17 cellular contexts compared by ENCODE assay signal in the genomic region with DNA sequence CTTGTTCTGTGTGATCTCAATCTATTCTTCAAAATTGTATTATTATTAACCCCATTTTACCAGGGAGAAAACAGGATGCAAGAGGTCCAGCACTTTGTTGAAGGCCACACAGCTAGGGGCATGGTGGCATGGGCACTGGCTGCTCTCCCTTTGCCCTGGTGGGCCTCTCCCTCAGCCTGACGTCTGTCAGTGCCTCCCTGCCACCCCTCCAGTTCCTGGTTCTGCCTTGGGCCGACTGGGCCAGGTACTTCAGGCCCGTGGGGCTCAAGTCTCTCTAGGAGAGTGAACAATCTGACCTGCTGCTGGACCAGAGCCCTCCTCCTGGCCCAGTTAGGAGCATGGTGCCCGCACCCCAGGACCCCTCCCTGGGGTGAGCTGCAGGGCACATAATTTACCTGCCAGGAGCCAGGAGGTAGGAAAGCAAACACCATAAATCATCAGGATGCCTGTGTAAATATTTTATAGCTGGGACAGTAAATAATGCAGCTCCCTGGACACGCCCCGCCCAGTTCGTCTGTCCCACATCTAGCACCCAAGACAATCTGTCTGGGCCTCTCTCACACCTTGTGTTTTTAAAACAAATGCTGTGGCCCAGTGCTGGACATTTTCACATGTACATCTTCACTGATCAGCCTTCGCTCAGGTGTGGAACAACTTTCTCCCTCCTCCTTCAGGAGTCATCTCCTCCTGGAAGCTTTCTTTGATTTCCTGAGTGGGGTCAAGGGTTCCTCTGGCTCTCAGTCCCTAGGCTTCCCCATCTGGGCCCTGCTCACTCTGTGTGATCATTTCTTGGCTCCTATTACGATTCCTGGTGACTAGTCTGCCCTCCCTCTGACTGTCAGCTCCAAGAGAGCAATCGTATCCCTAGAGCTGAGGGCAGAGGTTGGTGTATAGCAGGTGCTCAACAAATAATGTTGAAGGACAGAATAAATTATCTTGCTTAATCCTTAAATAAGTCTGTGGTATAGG. TPM values are rescaled to one million over a fixed set of nuclear protein-coding genes. Genes with fewer than 3 reads are reported as not detected.
A peak's percentile ranks its signal among the peaks of the same experiment; 100 is the strongest.
DNase-seq lines count a peak whose midpoint lies in the region; ATAC-seq and TF ChIP-seq lines count a peak whose summit lies in the region.
"Had no signal": no experiment of that assay in that cellular context is flagged by ENCODE, and none has a peak within 500 bp of the region (broad histone marks: within the 10 kb centered on the region; RNA-seq: fewer than 3 reads in every experiment).

No MANE protein-coding gene starts in this region.

- peak overlapping the region; percentile 79 for H3K27ac ChIP-seq in PC-3 (ENCODE audit: low read length)
- H3K27ac ChIP-seq in upper lobe of left lung: peak overlapping the region in 3 of 4 donors; percentile 28 to 75 (median 62)
- H3K27ac ChIP-seq in CD8-positive, alpha-beta T cell (ENCODE audit: low read depth, low read length): no peak overlapping the region
- H3K27ac ChIP-seq: cardiac muscle cell, tibial artery had no signal

- peak overlapping the region; percentile 31; the same call in 1 of the 2 replicates for H3K4me3 ChIP-seq in PC-3 (ENCODE audit: low read length)
- no peak overlapping the region for H3K4me3 ChIP-seq in mucosa of descending colon
- no peak overlapping the region for H3K4me3 ChIP-seq in upper lobe of left lung
- no peak overlapping the region for H3K4me3 ChIP-seq in CD8-positive, alpha-beta T cell (ENCODE audit: low read depth, low read length)
- H3K4me3 ChIP-seq: cardiac muscle cell, tibial artery had no signal

- H3K9me3 ChIP-seq in PC-3 (ENCODE audit: low read length) (no peaks in the 10 kb centered on the region), mucosa of descending colon (no peaks in the 10 kb centered on the region), upper lobe of left lung (no peaks in the 10 kb centered on the region)
- no peaks in the 10 kb centered on the region for H3K9me3 ChIP-seq in CD8-positive, alpha-beta T cell (ENCODE audit: low read length)
- H3K9me3 ChIP-seq: tibial artery had no signal

- DNase-seq in NCI-H748 (lab: John Stamatoyannopoulos, UW; ENCODE audit: unreplicated experiment) (peak; percentile 43), NCI-H748 treated with DMSO at 0.1 percent for 48 hours (lab: John Stamatoyannopoulos, UW) (no peak), PC-3 (peak; percentile 85), mucosa of descending colon (peak; percentile 80 to 86 (median 85)), upper lobe of left lung (peak in 1 of 2 donors; percentile 36)
- DNase-seq in activated naive CD4-positive, alpha-beta T cell treated with anti-CD3 and anti-CD28 coated beads, Interleukin-2, amount 10 ng/mL, durations not matched to agents 7 days and 5 days: no peak
- no peak for DNase-seq in CD8-positive, alpha-beta T cell
- DNase-seq: activated naive CD8-positive, alpha-beta T cell treated with anti-CD3 and anti-CD28 coated beads, Interleukin-2, amount 50 U/mL, for 24 hours; effector memory CD4-positive, alpha-beta T cell; Kasumi-1; NCI-H1694; NCI-H446 treated with DMSO at 0.1 percent for 48 hours; tibial artery had no signal

- H3K4me1 ChIP-seq in PC-3 (ENCODE audit: insufficient read depth, low read length) (peaks cover 60% of the 10 kb centered on the region), mucosa of descending colon (ENCODE audit: low read depth) (peaks cover 51% of the 10 kb centered on the region), upper lobe of left lung (peaks cover 7 to 62% (median 30%) of the 10 kb centered on the region in 4 donors)
- H3K4me1 ChIP-seq in CD8-positive, alpha-beta T cell (ENCODE audit: insufficient read depth, low read length): no peaks in the 10 kb centered on the region

- no peaks in the 10 kb centered on the region for H3K9me3 Mint-ChIP-seq in activated naive CD4-positive, alpha-beta T cell treated with anti-CD3 and anti-CD28 coated beads, Interleukin-2, amount 10 ng/mL, durations not matched to agents 7 days and 5 days
- H3K9me3 Mint-ChIP-seq in CD8-positive, alpha-beta T cell: no peaks in the 10 kb centered on the region
- H3K9me3 Mint-ChIP-seq: activated naive CD8-positive, alpha-beta T cell treated with anti-CD3 and anti-CD28 coated beads, Interleukin-2, amount 50 U/mL, for 24 hours; activated T-helper 1 cell treated with anti-CD3 and anti-CD28 coated beads, Interleukin-12 subunit alpha, Interleukin-12 subunit beta, Interleukin-2, Interleukin-4 antibody, amounts not matched to agents 30 ng/mL and 10 ng/mL and 1 ng/mL, durations not matched to agents 14 hours and 24 hours and 36 hours; CD14-positive monocyte had no signal

- POLR2A ChIA-PET in PC-3 (lab: Charles Lee; ENCODE audit: unreplicated experiment): interaction anchor here (0.9 kb wide), 1 partner anchor 16 kb away, joined by 4 read pairs; a partner anchor contains a TSS
- POLR2A ChIA-PET in CD8-positive, alpha-beta T cell (lab: Charles Lee): no interaction called here

- no peaks in the 10 kb centered on the region for H3K4me1 Mint-ChIP-seq in activated naive CD4-positive, alpha-beta T cell treated with anti-CD3 and anti-CD28 coated beads, Interleukin-2, amount 10 ng/mL, durations not matched to agents 7 days and 5 days
- H3K4me1 Mint-ChIP-seq in CD8-positive, alpha-beta T cell (ENCODE audit: low read depth): no peaks in the 10 kb centered on the region
- H3K4me1 Mint-ChIP-seq: activated naive CD8-positive, alpha-beta T cell treated with anti-CD3 and anti-CD28 coated beads, Interleukin-2, amount 50 U/mL, for 24 hours had no signal

- ATAC-seq in PC-3: peak; percentile 71
- peak; percentile 78 for ATAC-seq in mucosa of descending colon
- ATAC-seq in upper lobe of left lung (ENCODE audit: low FRiP score in 2 of 2): no peak
- no peak for ATAC-seq in CD8-positive, alpha-beta T cell
- ATAC-seq in HG03175 (IDR thresholded peaks at IDR 0.05; ENCODE audit: unreplicated experiment): no peak
- ATAC-seq: activated naive CD8-positive, alpha-beta T cell treated with anti-CD3 and anti-CD28 coated beads, Interleukin-2, amount 50 U/mL, for 24 hours had no signal

- no peak overlapping the region for H3K4me3 Mint-ChIP-seq in activated naive CD4-positive, alpha-beta T cell treated with anti-CD3 and anti-CD28 coated beads, Interleukin-2, amount 10 ng/mL, durations not matched to agents 7 days and 5 days
- no peak overlapping the region for H3K4me3 Mint-ChIP-seq in CD8-positive, alpha-beta T cell
- H3K4me3 Mint-ChIP-seq: activated naive CD8-positive, alpha-beta T cell treated with anti-CD3 and anti-CD28 coated beads, Interleukin-2, amount 50 U/mL, for 24 hours; activated T-helper 1 cell treated with anti-CD3 and anti-CD28 coated beads, Interleukin-12 subunit alpha, Interleukin-12 subunit beta, Interleukin-2, Interleukin-4 antibody, amounts not matched to agents 30 ng/mL and 10 ng/mL and 1 ng/mL, durations not matched to agents 14 hours and 24 hours and 36 hours; CD14-positive monocyte had no signal

- peak overlapping the region; percentile 27; the same call in 1 of the 2 replicates for H2AFZ ChIP-seq in PC-3 (ENCODE audit: low read length)

- H3K27ac Mint-ChIP-seq in activated naive CD4-positive, alpha-beta T cell treated with anti-CD3 and anti-CD28 coated beads, Interleukin-2, amount 10 ng/mL, durations not matched to agents 7 days and 5 days: no peak overlapping the region
- no peak overlapping the region for H3K27ac Mint-ChIP-seq in CD8-positive, alpha-beta T cell
- H3K27ac Mint-ChIP-seq: activated naive CD8-positive, alpha-beta T cell treated with anti-CD3 and anti-CD28 coated beads, Interleukin-2, amount 50 U/mL, for 24 hours; activated T-helper 1 cell treated with anti-CD3 and anti-CD28 coated beads, Interleukin-12 subunit alpha, Interleukin-12 subunit beta, Interleukin-2, Interleukin-4 antibody, amounts not matched to agents 30 ng/mL and 10 ng/mL and 1 ng/mL, durations not matched to agents 14 hours and 24 hours and 36 hours had no signal

- peak overlapping the region; percentile 29 for H3K9ac ChIP-seq in PC-3 (ENCODE audit: low read length)

- H3K36me3 ChIP-seq in PC-3 (ENCODE audit: low read depth, low read length) (no peaks in the 10 kb centered on the region), mucosa of descending colon (ENCODE audit: low read depth) (no peaks in the 10 kb centered on the region), upper lobe of left lung (no peaks in the 10 kb centered on the region)
- no peaks in the 10 kb centered on the region for H3K36me3 ChIP-seq in CD8-positive, alpha-beta T cell (ENCODE audit: insufficient read depth, low read length)
- H3K36me3 ChIP-seq: cardiac muscle cell, tibial artery had no signal

- H4K20me1 ChIP-seq in PC-3 (ENCODE audit: low read length): no peaks in the 10 kb centered on the region

- no peaks in the 10 kb centered on the region for H3F3A ChIP-seq in PC-3 (ENCODE audit: low read length, unreplicated experiment)

- H3K4me2 ChIP-seq in PC-3 (ENCODE audit: low read length): peak overlapping the region; percentile 77

- H3K36me3 Mint-ChIP-seq in activated naive CD4-positive, alpha-beta T cell treated with anti-CD3 and anti-CD28 coated beads, Interleukin-2, amount 10 ng/mL, durations not matched to agents 7 days and 5 days: no peaks in the 10 kb centered on the region
- no peaks in the 10 kb centered on the region for H3K36me3 Mint-ChIP-seq in CD8-positive, alpha-beta T cell

- WGBS in upper lobe of left lung, 2 donors: 61 to 70% methylated on average over 8 to 10 of the region's 10 CpGs

- intact Hi-C loops in PC-3 (cut with micrococcal nuclease): loop anchor here (1.0 to 2.0 kb wide), 2 partner anchors 11 to 15 kb away; a partner anchor contains a TSS
- intact Hi-C loops in mucosa of descending colon (cut with DNase I, micrococcal nuclease): no loop called here
- intact Hi-C loops in CD8-positive, alpha-beta T cell (cut with DNase I, micrococcal nuclease): no loop called here

- no peak for TF ChIP-seq CTCF in PC-3 (conservative IDR thresholded peaks at IDR 0.05; ENCODE audit: low read depth, low read length)
- no peak for TF ChIP-seq CTCF in mucosa of descending colon (IDR thresholded peaks at IDR 0.05)
- TF ChIP-seq CTCF in upper lobe of left lung (IDR thresholded peaks at IDR 0.05): no peak
- no peak for TF ChIP-seq CTCF in CD8-positive, alpha-beta T cell (IDR thresholded peaks at IDR 0.05)

- no peak for TF ChIP-seq POLR2A in upper lobe of left lung (IDR thresholded peaks at IDR 0.05)

- no peak for TF ChIP-seq EP300 in upper lobe of left lung (IDR thresholded peaks at IDR 0.05)

- CTCF ChIA-PET in PC-3 (lab: Charles Lee): interaction anchor here (0.5 to 2.2 kb wide), 5 partner anchors 8 to 117 kb away, joined by 3 to 8 read pairs (median 5); a partner anchor contains a TSS
- CTCF ChIA-PET in activated naive CD4-positive, alpha-beta T cell treated with anti-CD3 and anti-CD28 coated beads, Interleukin-2, amount 10 ng/mL, durations not matched to agents 7 days and 5 days (lab: Charles Lee): interaction anchor here (1.1 kb wide), 2 partner anchors 11 to 51 kb away, joined by 4 read pairs; no protein-coding TSS in a partner anchor
- CTCF ChIA-PET in CD8-positive, alpha-beta T cell (lab: Charles Lee): interaction anchor here (1.4 to 2.4 kb wide), 3 partner anchors 11 to 50 kb away, joined by 4 to 8 read pairs (median 5); no protein-coding TSS in a partner anchor

- peaks cover 22% of the 10 kb centered on the region for H3K27me3 Mint-ChIP-seq in activated naive CD4-positive, alpha-beta T cell treated with anti-CD3 and anti-CD28 coated beads, Interleukin-2, amount 10 ng/mL, durations not matched to agents 7 days and 5 days
- H3K27me3 Mint-ChIP-seq in CD8-positive, alpha-beta T cell (ENCODE audit: low read depth): no peaks in the 10 kb centered on the region
- H3K27me3 Mint-ChIP-seq: activated naive CD8-positive, alpha-beta T cell treated with anti-CD3 and anti-CD28 coated beads, Interleukin-2, amount 50 U/mL, for 24 hours had no signal

- H3K79me2 ChIP-seq in PC-3 (ENCODE audit: low read length): no peaks in the 10 kb centered on the region

- BruUV-seq in PC-3 (replicated peaks; lab: Mats Ljungman, UMichigan): no TSS peak

- H3K27me3 ChIP-seq in PC-3 (ENCODE audit: low read length) (no peaks in the 10 kb centered on the region), upper lobe of left lung (no peaks in the 10 kb centered on the region)
- H3K27me3 ChIP-seq in CD8-positive, alpha-beta T cell (ENCODE audit: insufficient read depth, low read length): no peaks in the 10 kb centered on the region
- H3K27me3 ChIP-seq: tibial artery had no signal

- no peaks in the 10 kb centered on the region for H3K9me2 ChIP-seq in PC-3 (replicated peaks; ENCODE audit: low read length)

RNA-seq across cellular contexts. Expression of a gene that starts 15.2 kb away (rescaled TPM):
- 21.1 and 24.6 TPM in 2 replicates for total RNA-seq in PC-3 (2014; rRNA removed)
- 10 to 100 TPM; 14.7 to 18.7 (median 15.2) TPM for total RNA-seq in mucosa of descending colon
- 10 to 100 TPM in 4 of 6 donors, 1 to 10 TPM in 2; 5.1 to 19.9 (median 12.8) TPM for total RNA-seq in upper lobe of left lung
- 1 to 10 TPM; 6.6 to 7.0 TPM for total RNA-seq in CD8-positive, alpha-beta T cell

RNA-seq across cellular contexts. Expression of a gene that starts 15.6 kb away (rescaled TPM):
- 7.8 and 18.7 TPM in 2 replicates for total RNA-seq in PC-3 (2014; rRNA removed)
- 10 to 100 TPM; 46.8 to 87.9 (median 83.4) TPM for total RNA-seq in mucosa of descending colon
- 100 to 1,000 TPM in 1 of 6 donors, 10 to 100 TPM in 5; 57.7 to 116 (median 67.9) TPM for total RNA-seq in upper lobe of left lung
- 10 to 100 TPM; 19.6 to 20.7 TPM for total RNA-seq in CD8-positive, alpha-beta T cell

Comparison
In these comparisons a context has a peak if more than half of its experiments do, and no peak if none do; other contexts are left out.
1. DNase-seq: peak in NCI-H748 (single experiment), PC-3 (single experiment) and mucosa of descending colon (3 of 3); none in NCI-H748 treated with DMSO at 0.1 percent for 48 hours (single experiment), activated naive CD4-positive, alpha-beta T cell treated with anti-CD3 and anti-CD28 coated beads, Interleukin-2, amount 10 ng/mL, durations not matched to agents 7 days and 5 days (single experiment) and CD8-positive, alpha-beta T cell (0 of 7).
2. ATAC-seq: peak in PC-3 (single experiment) and mucosa of descending colon (single experiment); none in upper lobe of left lung (0 of 2), CD8-positive, alpha-beta T cell (single experiment) and HG03175 (single experiment).